Comparison of ENCODE assay signal across 21 cellular contexts in the genomic region with DNA sequence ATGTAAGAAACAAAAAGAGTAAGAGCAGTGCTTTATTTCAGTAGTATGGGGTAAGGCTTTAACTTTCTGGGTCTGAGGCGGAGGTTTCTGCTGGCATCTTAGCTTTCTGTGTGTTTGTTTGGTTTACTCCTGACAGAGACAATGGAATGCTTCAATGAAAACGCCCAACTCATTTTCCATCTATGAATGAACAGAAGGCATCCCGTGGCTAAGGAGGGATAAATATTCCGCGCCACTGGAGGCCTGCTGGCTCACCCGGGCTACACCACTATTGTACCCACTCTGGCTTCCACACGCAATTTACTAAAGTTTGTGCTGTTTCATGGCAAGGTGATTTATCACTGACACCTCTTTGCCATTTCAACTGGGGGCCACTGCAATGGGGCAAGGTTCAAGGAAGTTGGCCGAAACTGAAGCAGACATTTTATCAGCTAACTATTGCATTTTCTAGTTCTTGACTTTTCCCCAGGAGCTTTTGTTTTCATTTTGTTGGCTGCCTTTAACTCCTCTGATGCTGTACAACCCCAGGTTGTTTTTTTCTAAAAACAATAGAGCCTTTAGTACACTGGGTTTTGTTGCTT. TPM values are rescaled to one million over a fixed set of nuclear protein-coding genes. Genes with fewer than 3 reads are reported as not detected.
A peak's percentile ranks its signal among the peaks of the same experiment; 100 is the strongest.
DNase-seq lines count a peak whose midpoint lies in the region; ATAC-seq, FAIRE-seq and TF ChIP-seq lines count a peak whose summit lies in the region.
"Had no signal": no experiment of that assay in that cellular context is flagged by ENCODE, and none has a peak within 500 bp of the region (broad histone marks: within the 10 kb centered on the region; RNA-seq: fewer than 3 reads in every experiment).

No MANE protein-coding gene starts in this region.

- no peak overlapping the region for H3K14ac ChIP-seq in trophoblast cell (ENCODE audit: low read length)

- no peak overlapping the region for H3K4ac ChIP-seq in trophoblast cell (ENCODE audit: low read depth, low read length)

- H3K4me3 ChIP-seq in HepG2 (replicated peaks in 1 of 3; ENCODE audit: insufficient read depth in 1 of 3, low read depth in 2 of 3, low read length in 3 of 3) (no peak overlapping the region), trophoblast cell (ENCODE audit: low read depth, low read length) (no peak overlapping the region)
- no peak overlapping the region for H3K4me3 ChIP-seq in effector memory CD4-positive, alpha-beta T cell (ENCODE audit: insufficient read depth, low read depth, low read length, poor library complexity, severe bottlenecking)
- H3K4me3 ChIP-seq: GM12878, PC-9 had no signal

- H3K36me3 ChIP-seq in HepG2 (replicated peaks in 1 of 2; ENCODE audit: control insufficient read depth in 1 of 2, insufficient read depth in 2 of 2, low read length in 2 of 2), result no peaks in the 10 kb centered on the region
- H3K36me3 ChIP-seq in trophoblast cell (ENCODE audit: control insufficient read depth in 1 of 2, insufficient read depth in 2 of 2, low read length in 2 of 2), result no peaks in the 10 kb centered on the region
- H3K36me3 ChIP-seq in effector memory CD4-positive, alpha-beta T cell (ENCODE audit: control insufficient read depth, insufficient read depth, low read length), result no peaks in the 10 kb centered on the region
- H3K36me3 ChIP-seq: BE2C had no signal

- FAIRE-seq in HepG2 (lab: Jason Lieb, UNC), result no peak
- FAIRE-seq: A204.1, GM12878, GM19239 had no signal

- POLR2A ChIA-PET in HepG2 (lab: Yijun Ruan, JAX), result no interaction called here

- no peak for TF ChIP-seq EP300 in HepG2 (IDR thresholded peaks at IDR 0.05; ENCODE audit: low read depth in 2 of 2, low read length in 2 of 2)
- no peak for TF ChIP-seq EP300 in HepG2 (CRISPR knock-in tag; IDR thresholded peaks at IDR 0.05; ENCODE audit: borderline replicate concordance)

- TF ChIP-seq CTCF in HepG2 (CRISPR knock-in tag; IDR thresholded peaks at IDR 0.05), result no peak

- no peak overlapping the region for H2BK5ac ChIP-seq in trophoblast cell (ENCODE audit: low read depth, low read length, poor library complexity)

- in situ Hi-C loops in HepG2 (cut with HindIII; ENCODE audit: extremely low pct_ligation_motif_present, low pct_unique_long_range_greater_than_20kb), result no loop called here

- DNase-seq in NCI-H69 (lab: John Stamatoyannopoulos, UW) (peak; percentile 34), caudate nucleus (lab: John Stamatoyannopoulos, UW) (no peak), HepG2 (ENCODE audit: low spot score) (no peak), trophoblast cell (no peak), NCI-H146 treated with DMSO at 0.1 percent for 48 hours (lab: John Stamatoyannopoulos, UW; ENCODE audit: unreplicated experiment) (no peak)
- no peak for DNase-seq in activated CD4-positive, alpha-beta T cell treated with anti-CD3 and anti-CD28 coated beads, Interleukin-2, amount 50 U/mL, for 48 hours
- DNase-seq in effector memory CD4-positive, alpha-beta T cell, result no peak
- DNase-seq: BE2C; CD4-positive, CD25-positive, alpha-beta regulatory T cell; EL; GOT3; NCI-H1092 treated with DMSO at 0.1 percent for 48 hours; NCI-H1694; NCI-H510A; PC-9; SIG-M5 had no signal

- no peak overlapping the region for H2AFZ ChIP-seq in HepG2 (ENCODE audit: low read length)
- no peak overlapping the region for H2AFZ ChIP-seq in trophoblast cell (ENCODE audit: insufficient read depth, low read length, poor library complexity)
- H2AFZ ChIP-seq: PC-9 had no signal

- H2AK5ac ChIP-seq in trophoblast cell (ENCODE audit: low read length), result no peak overlapping the region

- 50% methylated on average over 8 of the region's 8 CpGs for WGBS in HepG2 (ENCODE audit: low lambda C conversion rate)
- no CpG with 5 or more reads among the region's 8 CpGs for WGBS in trophoblast cell (ENCODE audit: extremely low coverage, insufficient coverage, insufficient read length)

- CTCF ChIA-PET in HepG2 (lab: Yijun Ruan, JAX; ENCODE audit: low intra/inter-chr PET ratio, low total read pairs), result no interaction called here

- no peak for ATAC-seq in HepG2
- no peak for ATAC-seq in HG03565 (IDR thresholded peaks at IDR 0.05; ENCODE audit: unreplicated experiment)
- ATAC-seq: GM12878 had no signal

- H3K79me2 ChIP-seq in HepG2 (ENCODE audit: insufficient read depth, low read length) (no peaks in the 10 kb centered on the region), trophoblast cell (ENCODE audit: control insufficient read depth, insufficient read depth, low read length, poor library complexity) (no peaks in the 10 kb centered on the region)

- H3K4me1 ChIP-seq in HepG2 (ENCODE audit: insufficient read depth, low read length) (peaks cover 26% of the 10 kb centered on the region), trophoblast cell (ENCODE audit: control insufficient read depth in 1 of 2, insufficient read depth in 2 of 2, low read length in 2 of 2) (peaks cover 5 to 12% of the 10 kb centered on the region in 2 experiments)
- no peaks in the 10 kb centered on the region for H3K4me1 ChIP-seq in effector memory CD4-positive, alpha-beta T cell (ENCODE audit: control insufficient read depth, insufficient read depth, low read length, poor library complexity, severe bottlenecking)
- H3K4me1 ChIP-seq: BE2C had no signal

- H3K9ac ChIP-seq in HepG2 (ENCODE audit: insufficient read depth, low read depth, low read length) (no peak overlapping the region), trophoblast cell (ENCODE audit: low read length) (no peak overlapping the region)

- TF ChIP-seq RAD21 in HepG2 (CRISPR knock-in tag; IDR thresholded peaks at IDR 0.05), result no peak

- peak overlapping the region; percentile 69 for H2BK120ac ChIP-seq in trophoblast cell (ENCODE audit: insufficient read depth, low read length, poor library complexity)

- no TSS peak for BruUV-seq in HepG2 (replicated peaks; lab: Mats Ljungman, UMichigan)

- no peak overlapping the region for H4K8ac ChIP-seq in trophoblast cell (ENCODE audit: low read depth, low read length)

- H3K27ac ChIP-seq in caudate nucleus (ENCODE audit: low read depth, low read length) (peak overlapping the region; percentile 45), HepG2 (ENCODE audit: extremely low read length, insufficient read depth, low read length) (no peak overlapping the region), trophoblast cell (ENCODE audit: low read depth, low read length) (no peak overlapping the region)
- no peak overlapping the region for H3K27ac ChIP-seq in effector memory CD4-positive, alpha-beta T cell (ENCODE audit: insufficient read depth, low read length, poor library complexity, severe bottlenecking)
- H3K27ac ChIP-seq: PC-9, RWPE1 had no signal

- H2BK12ac ChIP-seq in trophoblast cell (ENCODE audit: low read length), result peak overlapping the region; percentile 36

- no peak overlapping the region for H3K23ac ChIP-seq in trophoblast cell (ENCODE audit: low read length)

- intact Hi-C loops in HepG2 (cut with micrococcal nuclease; ENCODE audit: unreplicated experiment), result loop anchor here (2.0 kb wide), 1 partner anchor 148 kb away; no protein-coding TSS in a partner anchor

- H3K27me3 ChIP-seq in HepG2 (ENCODE audit: control insufficient read depth in 1 of 2, insufficient read depth in 2 of 2, low read length in 2 of 2) (peaks cover 0 to 12% of the 10 kb centered on the region in 2 experiments; a peak in 3 of 5 replicates), trophoblast cell (ENCODE audit: insufficient read depth, low read length) (no peaks in the 10 kb centered on the region)
- H3K27me3 ChIP-seq in effector memory CD4-positive, alpha-beta T cell (replicated peaks; ENCODE audit: control insufficient read depth, insufficient read depth, low read length, poor library complexity, severe bottlenecking), result no peaks in the 10 kb centered on the region
- H3K27me3 ChIP-seq: BE2C had no signal

- peak overlapping the region; percentile 37 for H3K4me2 ChIP-seq in HepG2 (ENCODE audit: low read depth, low read length)
- H3K4me2 ChIP-seq in trophoblast cell (ENCODE audit: low read length), result no peak overlapping the region
- H3K4me2 ChIP-seq: PC-9 had no signal

- peak overlapping the region; percentile 57 for H4K91ac ChIP-seq in trophoblast cell (ENCODE audit: low read depth, low read length)

- H3K9me3 ChIP-seq in HepG2 (ENCODE audit: low read length), result no peaks in the 10 kb centered on the region
- H3K9me3 ChIP-seq in trophoblast cell (ENCODE audit: insufficient read depth, low read depth, low read length), result no peaks in the 10 kb centered on the region
- H3K9me3 ChIP-seq in effector memory CD4-positive, alpha-beta T cell (ENCODE audit: control insufficient read depth, low read length), result no peaks in the 10 kb centered on the region
- H3K9me3 ChIP-seq: BE2C had no signal

- H4K12ac ChIP-seq in trophoblast cell (ENCODE audit: low read depth, low read length), result no peak overlapping the region

- peaks cover 4% of the 10 kb centered on the region for H3K79me1 ChIP-seq in trophoblast cell (ENCODE audit: low read length)

- H3K18ac ChIP-seq in trophoblast cell (ENCODE audit: low read length), result no peak overlapping the region

- H4K20me1 ChIP-seq in HepG2 (ENCODE audit: insufficient read depth, low read length), result no peaks in the 10 kb centered on the region

- TF ChIP-seq POLR2A in HepG2 (IDR thresholded peaks at IDR 0.05; ENCODE audit: insufficient read depth in 1 of 2, low read depth in 2 of 2, low read length in 2 of 2), result no peak

RNA-seq across cellular contexts. Expression of a gene that starts 32.8 kb away (rescaled TPM):
- 18.8 and 20.7 TPM in 2 replicates for total RNA-seq in HepG2 (2016; rRNA removed; fragmentation: Illumina TruSeq; extraction: Trizol)
- 2.1 and 2.8 TPM in 2 replicates for total RNA-seq in HepG2 (2016; cell fraction: cytosol; rRNA removed; fragmentation: Illumina TruSeq; extraction: Trizol; ENCODE audit: low read depth)
- total RNA-seq in HepG2 (2016; cell fraction: insoluble cytoplasmic fraction; rRNA removed; fragmentation: Illumina TruSeq; extraction: Trizol), result 16.5 and 17.8 TPM in 2 replicates
- total RNA-seq in HepG2 (2016; cell fraction: membrane; rRNA removed; fragmentation: Illumina TruSeq; extraction: Trizol), result 5.2 and 6.9 TPM in 2 replicates
- 48.8 and 51.3 TPM in 2 replicates for total RNA-seq in HepG2 (2016; cell fraction: nucleus; rRNA removed; fragmentation: Illumina TruSeq; extraction: Trizol)
- 26.3 and 37.3 TPM in 2 replicates for polyA plus RNA-seq in HepG2 (2011; rRNA removed)
- 21.3 and 25.7 TPM in 2 replicates for polyA plus RNA-seq in HepG2 (2011; cell fraction: cytosol; rRNA removed)
- polyA plus RNA-seq in HepG2 (2011; cell fraction: nucleus; rRNA removed), result 53.6 and 57.4 TPM in 2 replicates
- 18.4 and 30.5 TPM in 2 replicates for polyA plus RNA-seq in HepG2 (2012)
- polyA plus RNA-seq in HepG2 (2016; cell fraction: cytosol; fragmentation: Illumina TruSeq; extraction: Trizol; ENCODE audit: low read depth), result 1.1 TPM in 2 replicates
- polyA plus RNA-seq in HepG2 (2016; cell fraction: insoluble cytoplasmic fraction; fragmentation: Illumina TruSeq; extraction: Trizol; ENCODE audit: low read depth), result 10.3 and 10.7 TPM in 2 replicates
- polyA plus RNA-seq in HepG2 (2016; cell fraction: membrane; fragmentation: Illumina TruSeq; extraction: Trizol; ENCODE audit: low read depth), result 1.2 and 1.5 TPM in 2 replicates
- 13.7 and 14.4 TPM in 2 replicates for polyA plus RNA-seq in HepG2 (2016; cell fraction: nucleus; fragmentation: Illumina TruSeq; extraction: Trizol; ENCODE audit: insufficient read depth, low read depth)
- polyA minus RNA-seq in HepG2 (2011; rRNA and poly(A)+ RNA removed; ENCODE audit: low replicate concordance), result 26.6 and 166 TPM in 2 replicates
- polyA minus RNA-seq in HepG2 (2011; cell fraction: cytosol; rRNA and poly(A)+ RNA removed), result 30.3 and 31.7 TPM in 2 replicates
- polyA minus RNA-seq in HepG2 (2011; cell fraction: nucleus; rRNA and poly(A)+ RNA removed), result 453 and 498 TPM in 2 replicates
- polyA plus RNA-seq in trophoblast cell (2013), result 3.6 and 3.7 TPM in 2 replicates
- total RNA-seq: CD4-positive, CD25-positive, alpha-beta regulatory T cell; PC-9 had no signal
- polyA plus RNA-seq: CD4-positive, CD25-positive, alpha-beta regulatory T cell had no signal
